ENCODE assay signal across 28 cellular contexts in the genomic region with DNA sequence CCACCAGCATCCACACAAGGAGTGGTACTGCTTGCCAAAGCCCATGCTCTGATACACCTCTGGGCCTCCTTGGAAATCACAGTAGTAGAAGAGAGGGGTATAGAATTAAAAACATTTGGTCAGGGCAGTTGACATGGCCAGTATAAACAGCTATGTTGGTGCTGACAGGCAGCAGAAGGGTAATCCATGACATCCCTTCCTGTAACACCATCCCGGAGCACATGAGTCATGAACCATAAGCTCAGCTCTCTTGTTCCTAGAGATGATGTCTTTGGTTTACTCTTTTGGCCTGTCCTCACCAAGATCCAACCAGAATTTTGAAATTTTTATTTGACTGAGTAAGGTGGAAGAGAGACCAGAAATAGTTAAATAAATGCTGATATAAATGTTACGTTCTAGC.
DNase-seq lines count a peak whose midpoint lies in the region; ATAC-seq and TF ChIP-seq lines count a peak whose summit lies in the region.
"Had no signal": no experiment of that assay in that cellular context is flagged by ENCODE, and none has a peak within 500 bp of the region (broad histone marks: within the 10 kb centered on the region; RNA-seq: fewer than 3 reads in every experiment).

No MANE protein-coding gene starts in this region.

- no peak overlapping the region for H2BK120ac ChIP-seq in IMR-90 (ENCODE audit: low read depth, low read length)

- no peaks in the 10 kb centered on the region for H3K9me1 ChIP-seq in IMR-90 (ENCODE audit: insufficient read depth, low read length)

- CTCF ChIA-PET in IMR-90 (lab: Yijun Ruan, JAX), result no interaction called here

- no peak overlapping the region for H3K56ac ChIP-seq in IMR-90 (ENCODE audit: extremely low read depth, insufficient read depth, low read length)

- H3K4me1 ChIP-seq in IMR-90 (ENCODE audit: control insufficient read depth, insufficient read depth, low read length) (no peaks in the 10 kb centered on the region), sigmoid colon (peaks cover 0 to 23% (median 13%) of the 10 kb centered on the region in 4 donors)

- no peaks in the 10 kb centered on the region for H3K79me1 ChIP-seq in IMR-90 (ENCODE audit: low read depth in 1 of 2, low read length in 2 of 2)

- no peak for TF ChIP-seq RAD21 in IMR-90 (IDR thresholded peaks at IDR 0.05; ENCODE audit: low read length)

- H2BK15ac ChIP-seq in IMR-90 (ENCODE audit: low read depth, low read length), result no peak overlapping the region

- no TSS peak for BruUV-seq in IMR-90 (replicated peaks; lab: Mats Ljungman, UMichigan)

- H3K14ac ChIP-seq in IMR-90 (replicated peaks; ENCODE audit: low read depth, low read length), result no peak overlapping the region

- H4K8ac ChIP-seq in IMR-90 (ENCODE audit: low read depth in 2 of 2, low read length in 2 of 2), result no peak overlapping the region

- ATAC-seq in IMR-90 (ENCODE audit: low read depth), result no peak
- no peak for ATAC-seq in GM21786 (IDR thresholded peaks at IDR 0.05; ENCODE audit: unreplicated experiment)
- ATAC-seq: activated CD8-positive, alpha-beta T cell treated with anti-CD3 and anti-CD28 coated beads, Interleukin-2, amount 10 ng/mL, durations not matched to agents 7 days and 5 days; esophagus mucosa; HCT116; stimulated activated naive B cell treated with anti-CD40 and anti-IgM and Interleukin-4, amounts not matched to agents 10 μg/mL and 1 μg/mL and 100 μg/mL, for 72 hours had no signal

- H3K4me3 ChIP-seq in AG10803 (ENCODE audit: low read length) (no peak overlapping the region), IMR-90 (ENCODE audit: insufficient read depth, low read depth, low read length) (no peak overlapping the region), choroid plexus epithelial cell (ENCODE audit: low read depth, low read length) (no peak overlapping the region), sigmoid colon (no peak overlapping the region)
- H3K4me3 ChIP-seq: heart right ventricle, left ventricle myocardium inferior, skin epidermis, testis, vagina had no signal

- H3K27me3 ChIP-seq in IMR-90 (ENCODE audit: control insufficient read depth, insufficient read depth, low read length) (peaks cover 6% of the 10 kb centered on the region), sigmoid colon (no peaks in the 10 kb centered on the region)
- H3K27me3 ChIP-seq: heart right ventricle, testis, vagina had no signal

- dilution Hi-C loops in IMR-90 (cut with HindIII; ENCODE audit: low sequenced_read_pairs, unreplicated experiment), result no loop called here

- no peak for TF ChIP-seq EP300 in sigmoid colon (IDR thresholded peaks at IDR 0.05)

- intact Hi-C loops in IMR-90 (cut with micrococcal nuclease) (no loop called here), sigmoid colon (cut with DNase I) (no loop called here)

- H3K9ac ChIP-seq in IMR-90 (ENCODE audit: low read depth, low read length), result no peak overlapping the region

- TF ChIP-seq CTCF in AG10803 (conservative IDR thresholded peaks at IDR 0.05; ENCODE audit: low read length) (no peak), IMR-90 (conservative IDR thresholded peaks at IDR 0.05; ENCODE audit: low read depth, low read length) (no peak), choroid plexus epithelial cell (conservative IDR thresholded peaks at IDR 0.05; ENCODE audit: low read depth, low read length) (no peak), sigmoid colon (IDR thresholded peaks at IDR 0.05) (no peak)

- TF ChIP-seq POLR2A in IMR-90 (IDR thresholded peaks at IDR 0.05; ENCODE audit: low read depth, low read length), result no peak
- TF ChIP-seq POLR2A in sigmoid colon (IDR thresholded peaks at IDR 0.05), result no peak

- H2BK20ac ChIP-seq in IMR-90 (ENCODE audit: low read depth, low read length), result no peak overlapping the region

- no peak overlapping the region for H2AK9ac ChIP-seq in IMR-90 (replicated peaks; ENCODE audit: low read depth, low read length, poor library complexity)

- POLR2A ChIA-PET in IMR-90 (lab: Charles Lee; ENCODE audit: unreplicated experiment), result no interaction called here

- H4K91ac ChIP-seq in IMR-90 (ENCODE audit: insufficient read depth, low read depth, low read length), result no peak overlapping the region

- WGBS in IMR-90 (ENCODE audit: extremely low coverage in 2 of 2, insufficient read length in 1 of 2), 2 experiments, result 40% methylated on average over 1 of the region's 2 CpGs; no CpG with 5 or more reads in 1 of the 2 experiments
- WGBS in sigmoid colon, 2 donors, result 84 to 87% methylated on average over 2 of the region's 2 CpGs

- H3K23ac ChIP-seq in IMR-90 (ENCODE audit: low read depth, low read length), result no peak overlapping the region

- DNase-seq in AG10803 (ENCODE audit: low read depth) (peak; percentile 7), IMR-90 (peak; percentile 18), choroid plexus epithelial cell (ENCODE audit: low read depth) (peak; percentile 49), iris pigment epithelial cell (ENCODE audit: low read depth) (peak; percentile 50), sigmoid colon (no peak), NCI-H345 treated with DMSO at 0.1 percent for 48 hours (lab: John Stamatoyannopoulos, UW; ENCODE audit: unreplicated experiment) (no peak), amniotic stem cell (lab: John Stamatoyannopoulos, UW) (no peak)
- DNase-seq: activated CD8-positive, alpha-beta T cell treated with anti-CD3 and anti-CD28 coated beads, Interleukin-2, amount 10 ng/mL, durations not matched to agents 7 days and 5 days; activated naive CD4-positive, alpha-beta T cell; activated T-cell treated with anti-CD3 and anti-CD28 coated beads, Interleukin-2, amount 50 U/mL, for 24 hours; C1 segment of cervical spinal cord; effector memory CD4-positive, alpha-beta T cell; heart right ventricle; KG1; left ventricle myocardium inferior; MV-4-11; NCI-H1694; NCI-H2171; NCI-H524 treated with DMSO at 0.1 percent for 48 hours; stimulated activated CD4-positive, alpha-beta T cell treated with anti-CD3 and anti-CD28 coated beads, Interleukin-2, amount 100 ng/mL, for 24 hours; stimulated activated naive B cell treated with anti-CD40 and anti-IgM and Interleukin-4, amounts not matched to agents 10 μg/mL and 1 μg/mL and 100 μg/mL, for 72 hours; T1000; testis had no signal

- H2AK5ac ChIP-seq in IMR-90 (ENCODE audit: low read depth, low read length), result no peak overlapping the region

- no peak overlapping the region for H3K4me2 ChIP-seq in IMR-90 (ENCODE audit: low read depth, low read length)

- no peak overlapping the region for H2BK5ac ChIP-seq in IMR-90 (ENCODE audit: low read depth, low read length, poor library complexity, severe bottlenecking)

- H3K4ac ChIP-seq in IMR-90 (ENCODE audit: low read depth, low read length), result no peak overlapping the region

- H3K36me3 ChIP-seq in IMR-90 (ENCODE audit: control insufficient read depth, insufficient read depth, low read length) (no peaks in the 10 kb centered on the region), sigmoid colon (peaks cover 0 to 4% (median under 1%) of the 10 kb centered on the region in 4 donors)
- H3K36me3 ChIP-seq: vagina had no signal

- no peaks in the 10 kb centered on the region for H3K9me3 ChIP-seq in IMR-90 (ENCODE audit: control insufficient read depth, insufficient read depth, low read length)
- H3K9me3 ChIP-seq in sigmoid colon, result no peaks in the 10 kb centered on the region
- H3K9me3 ChIP-seq: heart right ventricle, left ventricle myocardium inferior, testis, vagina had no signal

- H4K20me1 ChIP-seq in IMR-90 (ENCODE audit: insufficient read depth, low read length), result no peaks in the 10 kb centered on the region

- H2AFZ ChIP-seq in IMR-90 (replicated peaks; ENCODE audit: low read length, poor library complexity), result no peak overlapping the region

- in situ Hi-C loops in IMR-90 (cut with MboI; ENCODE audit: low sequenced_read_pairs), result no loop called here

- no peak overlapping the region for H4K5ac ChIP-seq in IMR-90 (ENCODE audit: low read depth, low read length)

- no peak overlapping the region for H3K18ac ChIP-seq in IMR-90 (ENCODE audit: low read depth, low read length)

- H3K27ac ChIP-seq in IMR-90 (ENCODE audit: insufficient read depth, low read length), result no peak overlapping the region
- H3K27ac ChIP-seq in sigmoid colon, result no peak overlapping the region
- H3K27ac ChIP-seq: heart right ventricle, left ventricle myocardium inferior, skin epidermis, testis, vagina had no signal

TF ChIP-seq in IMR-90, 13 proteins besides CTCF, POLR2A, EP300 and RAD21:
- TF ChIP-seq, protein P1, sequence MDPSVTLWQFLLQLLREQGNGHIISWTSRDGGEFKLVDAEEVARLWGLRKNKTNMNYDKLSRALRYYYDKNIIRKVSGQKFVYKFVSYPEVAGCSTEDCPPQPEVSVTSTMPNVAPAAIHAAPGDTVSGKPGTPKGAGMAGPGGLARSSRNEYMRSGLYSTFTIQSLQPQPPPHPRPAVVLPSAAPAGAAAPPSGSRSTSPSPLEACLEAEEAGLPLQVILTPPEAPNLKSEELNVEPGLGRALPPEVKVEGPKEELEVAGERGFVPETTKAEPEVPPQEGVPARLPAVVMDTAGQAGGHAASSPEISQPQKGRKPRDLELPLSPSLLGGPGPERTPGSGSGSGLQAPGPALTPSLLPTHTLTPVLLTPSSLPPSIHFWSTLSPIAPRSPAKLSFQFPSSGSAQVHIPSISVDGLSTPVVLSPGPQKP (IDR thresholded peaks at IDR 0.05; ENCODE audit: borderline replicate concordance, low read depth, low read length), result no peak
- TF ChIP-seq CHD1 (IDR thresholded peaks at IDR 0.05; ENCODE audit: low read depth, low read length) (no peak), RCOR1 (IDR thresholded peaks at IDR 0.05; ENCODE audit: insufficient replicate concordance, low read length) (no peak), SMC3 (IDR thresholded peaks at IDR 0.05; ENCODE audit: low read depth, low read length) (no peak), RFX5 (IDR thresholded peaks at IDR 0.05; ENCODE audit: low read depth, low read length) (no peak), NFE2L2 (IDR thresholded peaks at IDR 0.05; ENCODE audit: low read depth, low read length) (no peak), CEBPB (IDR thresholded peaks at IDR 0.05; ENCODE audit: low read depth, low read length) (no peak), MAFK (IDR thresholded peaks at IDR 0.05; ENCODE audit: low read depth, low read length) (no peak), BHLHE40 (IDR thresholded peaks at IDR 0.05; ENCODE audit: low read depth, low read length) (no peak), FOS (IDR thresholded peaks at IDR 0.05; ENCODE audit: low read depth, low read length) (no peak), MAZ (IDR thresholded peaks at IDR 0.05; ENCODE audit: borderline replicate concordance, low read depth, low read length) (no peak), MXI1 (IDR thresholded peaks at IDR 0.05; ENCODE audit: borderline replicate concordance, low read depth, low read length) (no peak)
- TF ChIP-seq, protein P2, sequence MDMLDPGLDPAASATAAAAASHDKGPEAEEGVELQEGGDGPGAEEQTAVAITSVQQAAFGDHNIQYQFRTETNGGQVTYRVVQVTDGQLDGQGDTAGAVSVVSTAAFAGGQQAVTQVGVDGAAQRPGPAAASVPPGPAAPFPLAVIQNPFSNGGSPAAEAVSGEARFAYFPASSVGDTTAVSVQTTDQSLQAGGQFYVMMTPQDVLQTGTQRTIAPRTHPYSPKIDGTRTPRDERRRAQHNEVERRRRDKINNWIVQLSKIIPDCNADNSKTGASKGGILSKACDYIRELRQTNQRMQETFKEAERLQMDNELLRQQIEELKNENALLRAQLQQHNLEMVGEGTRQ (IDR thresholded peaks at IDR 0.05; ENCODE audit: low read depth, low read length), result no peak
TF ChIP-seq in IMR-90: peak in this region for 0.

Comparison
In these comparisons a context has a peak if more than half of its experiments do, and no peak if none do; other contexts are left out.
1. DNase-seq: peak in AG10803 (single experiment), IMR-90 (single experiment), choroid plexus epithelial cell (single experiment) and iris pigment epithelial cell (single experiment); none in sigmoid colon (single experiment), NCI-H345 treated with DMSO at 0.1 percent for 48 hours (single experiment) and amniotic stem cell (single experiment).